ENCODE assay signal across 25 cellular contexts in the genomic region with DNA sequence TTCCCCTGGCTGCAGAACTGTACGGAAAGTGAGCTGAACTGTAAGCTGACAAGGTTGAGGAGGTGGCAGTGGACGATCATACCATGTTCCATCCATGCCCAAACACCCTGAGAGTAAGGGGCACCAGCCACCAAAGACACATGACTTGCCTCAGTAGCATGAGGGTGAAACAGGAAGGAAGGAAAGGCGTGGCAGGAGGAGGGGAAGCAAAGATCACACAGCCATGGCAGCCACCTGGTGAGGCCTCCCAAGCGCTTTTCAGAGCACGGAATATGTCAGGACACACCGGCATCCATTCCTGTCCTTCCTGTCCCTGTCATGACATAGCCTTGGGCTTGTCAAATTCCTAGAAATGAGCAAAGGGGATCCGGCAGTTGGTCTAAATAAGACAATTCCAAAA.
DNase-seq lines count a peak whose midpoint lies in the region; ATAC-seq, FAIRE-seq and TF ChIP-seq lines count a peak whose summit lies in the region.
"Had no signal": no experiment of that assay in that cellular context is flagged by ENCODE, and none has a peak within 500 bp of the region (broad histone marks: within the 10 kb centered on the region; RNA-seq: fewer than 3 reads in every experiment).

No MANE protein-coding gene starts in this region.

- CTCF ChIA-PET in activated B cell treated with CpG ODN at 0.5 μM for 24 hours (lab: Charles Lee), result no interaction called here

- POLR2A ChIA-PET in activated B cell treated with CpG ODN at 0.5 μM for 24 hours (lab: Charles Lee), result no interaction called here

- no peak overlapping the region for H2AFZ ChIP-seq in hepatocyte
- H2AFZ ChIP-seq: GM23338 had no signal

- H3K4me3 ChIP-seq in hepatocyte, result no peak overlapping the region
- H3K4me3 ChIP-seq: GM23338, MG63, Peyer's patch, SJCRH30 had no signal

- no peak overlapping the region for H3K4me3 Mint-ChIP-seq in activated naive CD4-positive, alpha-beta T cell treated with anti-CD3 and anti-CD28 coated beads, Interleukin-2, amount 50 U/mL, for 24 hours
- peak overlapping the region; percentile 5 for H3K4me3 Mint-ChIP-seq in activated B cell treated with CpG ODN at 0.5 μM for 24 hours
- H3K4me3 Mint-ChIP-seq in stimulated activated naive B cell treated with anti-CD40 and anti-IgM and Interleukin-4, amounts not matched to agents 10 μg/mL and 1 μg/mL and 100 μg/mL, for 72 hours, result no peak overlapping the region
- H3K4me3 Mint-ChIP-seq: CD8-positive, alpha-beta memory T cell; GM23338 had no signal

- H3K9me2 ChIP-seq in hepatocyte (replicated peaks; ENCODE audit: insufficient read depth), result no peaks in the 10 kb centered on the region

- H3K27ac ChIP-seq in hepatocyte, result peak overlapping the region; percentile 60
- H3K27ac ChIP-seq: 22Rv1, C4-2B, SJCRH30 had no signal

- H3K36me3 ChIP-seq in hepatocyte (replicated peaks; ENCODE audit: insufficient read depth, low read depth), result no peaks in the 10 kb centered on the region
- H3K36me3 ChIP-seq: MG63, Peyer's patch, SJCRH30 had no signal

- H3K27ac Mint-ChIP-seq in activated naive CD4-positive, alpha-beta T cell treated with anti-CD3 and anti-CD28 coated beads, Interleukin-2, amount 50 U/mL, for 24 hours, result peak overlapping the region; percentile 47
- no peak overlapping the region for H3K27ac Mint-ChIP-seq in activated B cell treated with CpG ODN at 0.5 μM for 24 hours
- peak overlapping the region; percentile 70 for H3K27ac Mint-ChIP-seq in stimulated activated naive B cell treated with anti-CD40 and anti-IgM and Interleukin-4, amounts not matched to agents 10 μg/mL and 1 μg/mL and 100 μg/mL, for 72 hours
- H3K27ac Mint-ChIP-seq: CD8-positive, alpha-beta memory T cell; GM23338 had no signal

- H3K4me2 ChIP-seq in hepatocyte, result no peak overlapping the region
- H3K4me2 ChIP-seq: GM23338 had no signal

- H3K79me2 ChIP-seq in hepatocyte, result peaks cover 39% of the 10 kb centered on the region

- no peaks in the 10 kb centered on the region for H3K36me3 Mint-ChIP-seq in activated naive CD4-positive, alpha-beta T cell treated with anti-CD3 and anti-CD28 coated beads, Interleukin-2, amount 50 U/mL, for 24 hours
- H3K36me3 Mint-ChIP-seq in activated B cell treated with CpG ODN at 0.5 μM for 24 hours (ENCODE audit: low read depth), result no peaks in the 10 kb centered on the region
- H3K36me3 Mint-ChIP-seq in stimulated activated naive B cell treated with anti-CD40 and anti-IgM and Interleukin-4, amounts not matched to agents 10 μg/mL and 1 μg/mL and 100 μg/mL, for 72 hours, result peaks cover 0 to 3% of the 10 kb centered on the region in 2 donors
- H3K36me3 Mint-ChIP-seq: CD8-positive, alpha-beta memory T cell had no signal

- no peaks in the 10 kb centered on the region for H3K9me3 Mint-ChIP-seq in activated naive CD4-positive, alpha-beta T cell treated with anti-CD3 and anti-CD28 coated beads, Interleukin-2, amount 50 U/mL, for 24 hours
- no peaks in the 10 kb centered on the region for H3K9me3 Mint-ChIP-seq in activated B cell treated with CpG ODN at 0.5 μM for 24 hours
- H3K9me3 Mint-ChIP-seq in stimulated activated naive B cell treated with anti-CD40 and anti-IgM and Interleukin-4, amounts not matched to agents 10 μg/mL and 1 μg/mL and 100 μg/mL, for 72 hours, result peaks cover 2 to 6% of the 10 kb centered on the region in 2 donors
- H3K9me3 Mint-ChIP-seq: GM23338 had no signal

- peaks cover 18% of the 10 kb centered on the region for H3K4me1 Mint-ChIP-seq in activated naive CD4-positive, alpha-beta T cell treated with anti-CD3 and anti-CD28 coated beads, Interleukin-2, amount 50 U/mL, for 24 hours
- H3K4me1 Mint-ChIP-seq in activated B cell treated with CpG ODN at 0.5 μM for 24 hours, result peaks cover 16% of the 10 kb centered on the region
- peaks cover 0 to 5% of the 10 kb centered on the region in 2 donors for H3K4me1 Mint-ChIP-seq in stimulated activated naive B cell treated with anti-CD40 and anti-IgM and Interleukin-4, amounts not matched to agents 10 μg/mL and 1 μg/mL and 100 μg/mL, for 72 hours

- ATAC-seq in activated B cell treated with CpG ODN at 0.5 μM for 24 hours (ENCODE audit: low read depth), result no peak
- no peak for ATAC-seq in stimulated activated naive B cell treated with anti-CD40 and anti-IgM and Interleukin-4, amounts not matched to agents 10 μg/mL and 1 μg/mL and 100 μg/mL, for 72 hours (replicated peaks)
- ATAC-seq: GM23338 had no signal

- intact Hi-C loops in activated B cell treated with CpG ODN at 0.5 μM for 24 hours (cut with micrococcal nuclease), result no loop called here

- peaks cover 3% of the 10 kb centered on the region for H3K27me3 Mint-ChIP-seq in activated naive CD4-positive, alpha-beta T cell treated with anti-CD3 and anti-CD28 coated beads, Interleukin-2, amount 50 U/mL, for 24 hours
- peaks cover 11% of the 10 kb centered on the region for H3K27me3 Mint-ChIP-seq in activated B cell treated with CpG ODN at 0.5 μM for 24 hours
- peaks cover 25 to 27% of the 10 kb centered on the region in 2 donors for H3K27me3 Mint-ChIP-seq in stimulated activated naive B cell treated with anti-CD40 and anti-IgM and Interleukin-4, amounts not matched to agents 10 μg/mL and 1 μg/mL and 100 μg/mL, for 72 hours

- TF ChIP-seq POLR2A in H54 (IDR thresholded peaks at IDR 0.05; ENCODE audit: low read depth, low read length), result no peak

- 89% methylated on average over 7 of the region's 7 CpGs for WGBS in hepatocyte (ENCODE audit: low lambda C conversion rate, missing lambda C conversion rate)

- H3K27me3 ChIP-seq in hepatocyte, result no peaks in the 10 kb centered on the region
- H3K27me3 ChIP-seq: MG63, Peyer's patch, SJCRH30 had no signal

- DNase-seq in activated naive CD4-positive, alpha-beta T cell treated with anti-CD3 and anti-CD28 coated beads, Interleukin-2, amount 50 U/mL, for 16 hours, result no peak
- DNase-seq in activated B cell treated with CpG ODN at 0.5 μM for 24 hours (no peak), hepatocyte (ENCODE audit: low spot score) (no peak), iPS-NIHi11 (ENCODE audit: low spot score) (no peak), H54 (ENCODE audit: insufficient read length, low spot score) (no peak)
- DNase-seq in stimulated activated naive B cell treated with anti-CD40 and anti-IgM and Interleukin-4, amounts not matched to agents 10 μg/mL and 1 μg/mL and 100 μg/mL, for 72 hours, result no peak
- no peak for DNase-seq in activated CD8-positive, alpha-beta memory T cell treated with anti-CD3 and anti-CD28 coated beads, Interleukin-2, amount 50 U/mL, for 48 hours
- DNase-seq: ACHN; Calu3; CD8-positive, alpha-beta memory T cell; DMS153; Kasumi-1; MG63; NCI-H1048; NCI-H1436; NCI-H1930; NCI-H510A; NCI-H774; Peyer's patch; SJCRH30 had no signal

- H4K20me1 ChIP-seq in hepatocyte (ENCODE audit: insufficient read depth, poor library complexity, severe bottlenecking), result no peaks in the 10 kb centered on the region

- no peak for FAIRE-seq in H54 (lab: Jason Lieb, UNC)
- FAIRE-seq: GM18507 had no signal

- H3K4me1 ChIP-seq in hepatocyte (ENCODE audit: insufficient read depth), result peaks cover 12% of the 10 kb centered on the region
- H3K4me1 ChIP-seq: Peyer's patch, SJCRH30 had no signal

- TF ChIP-seq CTCF in activated B cell treated with CpG ODN at 0.5 μM for 24 hours (IDR thresholded peaks at IDR 0.05) (no peak), hepatocyte (IDR thresholded peaks at IDR 0.05; ENCODE audit: poor library complexity) (no peak)

- H3K9me3 ChIP-seq in hepatocyte (ENCODE audit: low read depth), result no peaks in the 10 kb centered on the region
- H3K9me3 ChIP-seq: MG63, Peyer's patch, SJCRH30 had no signal
